Comparison of ENCODE assay signal across 1 cellular context in genomic region chr16:89112377-89113151, GRCh38.
TF ChIP-seq lines count a peak whose summit lies in the region.

No MANE protein-coding gene starts in this region.

TF ChIP-seq in WTC11, 78 proteins besides CTCF, POLR2A, EP300 and RAD21 (continued from another document):
- TF ChIP-seq ARID4B (CRISPR knock-in tag; IDR thresholded peaks at IDR 0.05; ENCODE audit: borderline replicate concordance), result no peak
TF ChIP-seq in WTC11: peak in this region for 0.
